Comparison of ENCODE assay signal across 24 cellular contexts in the genomic region with DNA sequence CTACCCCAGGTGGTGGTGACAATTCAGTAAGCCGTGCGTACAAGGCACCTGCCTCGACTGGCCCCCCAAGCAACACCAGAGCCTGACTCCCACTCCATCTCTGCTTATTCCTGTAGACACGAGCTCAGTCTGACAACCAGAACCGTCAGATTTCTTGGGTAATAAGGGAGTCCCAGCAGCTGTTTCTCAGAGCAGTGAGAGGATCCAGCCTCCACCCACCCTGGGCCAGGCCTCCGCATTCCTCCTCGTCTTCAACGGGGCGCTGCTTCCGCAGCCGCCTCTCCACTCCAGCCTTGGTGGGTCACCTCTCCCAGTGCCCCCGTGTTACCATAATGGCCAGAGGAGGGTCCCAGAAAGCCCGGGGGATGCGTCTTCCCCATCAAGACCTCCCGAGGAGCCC. TPM values are rescaled to one million over a fixed set of nuclear protein-coding genes. Genes with fewer than 3 reads are reported as not detected.
DNase-seq lines count a peak whose midpoint lies in the region; ATAC-seq lines count a peak whose summit lies in the region.
"Had no signal": no experiment of that assay in that cellular context is flagged by ENCODE, and none has a peak within 500 bp of the region (broad histone marks: within the 10 kb centered on the region; RNA-seq: fewer than 3 reads in every experiment).

No MANE protein-coding gene starts in this region.

- no peaks in the 10 kb centered on the region for H3K9me3 ChIP-seq in BLaER1
- no peaks in the 10 kb centered on the region for H3K9me3 ChIP-seq in BLaER1 treated with 17β-estradiol and CSF1 and Interleukin-3, amounts not matched to agents 10 nM and 100 nM (replicated peaks in 1 of 11)
- H3K9me3 ChIP-seq: SK-N-SH had no signal

- peak; percentile 26 for DNase-seq in left kidney (ENCODE audit: low read depth, low spot score)
- DNase-seq in occipital lobe (lab: John Stamatoyannopoulos, UW) = no peak
- DNase-seq: Calu3, DND-41, HCEC 1CT, Kasumi-1, NCI-H1436, NCI-H187, NCI-H2081 treated with DMSO at 0.1 percent for 48 hours, NCI-H2171, NCI-H226, NCI-H510A, SIG-M5, SW 1271 had no signal

- peaks cover 29% of the 10 kb centered on the region for H3K4me1 ChIP-seq in BLaER1
- peaks cover 5 to 36% (median 25%) of the 10 kb centered on the region in 10 experiments; a peak in 18 of 20 replicates for H3K4me1 ChIP-seq in BLaER1 treated with 17β-estradiol and CSF1 and Interleukin-3, amounts not matched to agents 10 nM and 100 nM
- no peaks in the 10 kb centered on the region for H3K4me1 ChIP-seq in rectal smooth muscle tissue (ENCODE audit: control insufficient read depth, insufficient read depth, low read length)

- peak overlapping the region; percentile 58 for H3K9ac ChIP-seq in BLaER1
- peak overlapping the region in 4 of 11 experiments; percentile 15 to 53 (median 46); a peak in 7 of 22 replicates for H3K9ac ChIP-seq in BLaER1 treated with 17β-estradiol and CSF1 and Interleukin-3, amounts not matched to agents 10 nM and 100 nM
- H3K9ac ChIP-seq in rectal smooth muscle tissue (ENCODE audit: low read length) = no peak overlapping the region
- H3K9ac ChIP-seq: SK-N-SH had no signal

- H3K4me2 ChIP-seq in BLaER1 = peak overlapping the region; percentile 83
- peak overlapping the region in 9 of 11 experiments; percentile 67 to 84 (median 80); a peak in 18 of 22 replicates for H3K4me2 ChIP-seq in BLaER1 treated with 17β-estradiol and CSF1 and Interleukin-3, amounts not matched to agents 10 nM and 100 nM
- H3K4me2 ChIP-seq: SK-N-SH had no signal

- ATAC-seq in HG03108 (IDR thresholded peaks at IDR 0.05; ENCODE audit: unreplicated experiment) = no peak
- ATAC-seq in GM19455 (IDR thresholded peaks at IDR 0.05; ENCODE audit: unreplicated experiment) = no peak
- ATAC-seq: K562, Panc1 had no signal

- H3K27me3 ChIP-seq in BLaER1 = no peaks in the 10 kb centered on the region
- no peaks in the 10 kb centered on the region for H3K27me3 ChIP-seq in BLaER1 treated with 17β-estradiol and CSF1 and Interleukin-3, amounts not matched to agents 10 nM and 100 nM
- H3K27me3 ChIP-seq in rectal smooth muscle tissue (ENCODE audit: control insufficient read depth, insufficient read depth, low read length) = peaks cover 3% of the 10 kb centered on the region

- H3K36me3 ChIP-seq in BLaER1 (no peaks in the 10 kb centered on the region), rectal smooth muscle tissue (ENCODE audit: control insufficient read depth, insufficient read depth, low read length) (no peaks in the 10 kb centered on the region)
- no peaks in the 10 kb centered on the region for H3K36me3 ChIP-seq in BLaER1 treated with 17β-estradiol and CSF1 and Interleukin-3, amounts not matched to agents 10 nM and 100 nM

- H3K27ac ChIP-seq in BLaER1 = peak overlapping the region; percentile 71
- H3K27ac ChIP-seq in BLaER1 treated with 17β-estradiol and CSF1 and Interleukin-3, amounts not matched to agents 10 nM and 100 nM = peak overlapping the region in 4 of 11 experiments; percentile 43 to 54 (median 46); a peak in 8 of 22 replicates
- peak overlapping the region; percentile 3 for H3K27ac ChIP-seq in rectal smooth muscle tissue (ENCODE audit: low read depth, low read length)
- H3K27ac ChIP-seq: RWPE1 had no signal

- H3K4me3 ChIP-seq in BLaER1 (no peak overlapping the region), rectal smooth muscle tissue (ENCODE audit: low read length) (no peak overlapping the region)
- no peak overlapping the region for H3K4me3 ChIP-seq in BLaER1 treated with 17β-estradiol and CSF1 and Interleukin-3, amounts not matched to agents 10 nM and 100 nM
- H3K4me3 ChIP-seq: K562 had no signal

- H4K20me1 ChIP-seq in BLaER1 = no peaks in the 10 kb centered on the region
- H4K20me1 ChIP-seq in BLaER1 treated with 17β-estradiol and CSF1 and Interleukin-3, amounts not matched to agents 10 nM and 100 nM = peaks cover 0 to 4% (median 0%) of the 10 kb centered on the region in 11 experiments; a peak in 2 of 22 replicates

RNA-seq across cellular contexts. Expression of a gene that starts 27.7 kb away (rescaled TPM):
- 11.4 TPM for total RNA-seq in occipital lobe
- total RNA-seq: Calu3, OCI-LY7 had no signal
